ENCODE assay signal across 2 cellular contexts in genomic region chr17:82021728-82022309, GRCh38.
TF ChIP-seq lines count a peak whose summit lies in the region.

No MANE protein-coding gene starts in this region.

TF ChIP-seq in SK-N-SH, 30 proteins besides CTCF, POLR2A, EP300 and RAD21 (continued from another document):
- no peak for TF ChIP-seq IRF3 (IDR thresholded peaks at IDR 0.05; ENCODE audit: low read depth, low read length)
- TF ChIP-seq RCOR1 (IDR thresholded peaks at IDR 0.05; ENCODE audit: low read length) = no peak
- TF ChIP-seq RXRA (IDR thresholded peaks at IDR 0.05; ENCODE audit: borderline replicate concordance, low read depth) = no peak

TF ChIP-seq in SK-N-SH treated with all-trans-retinoic acid at 6 μM for 48 hours, 23 proteins besides CTCF, POLR2A, EP300 and RAD21 (continued from another document):
- TF ChIP-seq POU6F1 (CRISPR knock-in tag; IDR thresholded peaks at IDR 0.05; ENCODE audit: borderline replicate concordance, low read depth) = no peak
- no peak for TF ChIP-seq TSHZ2 (CRISPR knock-in tag; IDR thresholded peaks at IDR 0.05)
- TF ChIP-seq ZNF70 (CRISPR knock-in tag; IDR thresholded peaks at IDR 0.05) = no peak
- TF ChIP-seq SNAI2 (CRISPR knock-in tag; IDR thresholded peaks at IDR 0.05) = no peak
- TF ChIP-seq PPARA (CRISPR knock-in tag; IDR thresholded peaks at IDR 0.05; ENCODE audit: borderline replicate concordance) = no peak
- no peak for TF ChIP-seq CSDC2 (CRISPR knock-in tag; IDR thresholded peaks at IDR 0.05)
- no peak for TF ChIP-seq ZNF8 (CRISPR knock-in tag; IDR thresholded peaks at IDR 0.05)
- TF ChIP-seq TOX (CRISPR knock-in tag; IDR thresholded peaks at IDR 0.05; ENCODE audit: borderline replicate concordance) = no peak
- no peak for TF ChIP-seq CSRNP3 (CRISPR knock-in tag; IDR thresholded peaks at IDR 0.05)
- no peak for TF ChIP-seq ZFP3 (CRISPR knock-in tag; IDR thresholded peaks at IDR 0.05)
- no peak for TF ChIP-seq BACH2 (CRISPR knock-in tag; IDR thresholded peaks at IDR 0.05; ENCODE audit: borderline replicate concordance)
- TF ChIP-seq ZC3H10 (CRISPR knock-in tag; IDR thresholded peaks at IDR 0.05) = no peak
